16 cellular contexts compared by ENCODE assay signal in the genomic region with DNA sequence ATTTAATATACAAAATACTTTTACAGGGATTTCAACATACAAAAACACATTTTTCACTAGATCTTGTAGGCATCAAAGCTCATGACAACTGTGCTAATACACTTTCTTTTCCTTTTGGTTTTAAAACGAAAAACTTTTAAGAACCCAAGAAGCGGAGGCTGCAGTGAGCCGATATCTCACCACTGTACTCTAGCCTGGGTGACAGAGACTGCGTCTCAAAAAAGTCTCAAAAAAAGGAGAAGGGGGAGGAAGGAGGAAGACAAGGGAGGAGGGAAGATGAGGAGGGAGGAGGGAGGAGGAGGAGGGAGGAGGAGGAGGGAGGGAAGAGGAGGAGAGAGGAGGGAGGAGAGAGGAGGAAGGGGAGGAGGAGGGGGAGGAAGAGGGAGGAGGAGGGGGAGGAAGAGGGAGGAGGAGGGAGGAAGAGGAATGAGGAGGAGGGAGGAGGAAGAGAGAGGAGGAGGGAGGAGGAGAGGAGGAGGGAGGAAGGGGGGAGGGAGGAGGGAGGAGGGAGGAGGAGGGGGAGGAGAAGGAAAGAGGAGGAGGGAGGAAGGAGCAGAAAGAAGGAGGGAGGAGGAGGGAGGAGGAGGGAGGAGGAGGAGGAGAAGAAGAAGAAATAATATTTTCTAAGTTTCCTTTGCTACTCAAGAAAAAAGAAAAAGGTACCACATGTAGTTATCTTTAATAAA. TPM values are rescaled to one million over a fixed set of nuclear protein-coding genes. Genes with fewer than 3 reads are reported as not detected.
DNase-seq lines count a peak whose midpoint lies in the region; ATAC-seq, FAIRE-seq and TF ChIP-seq lines count a peak whose summit lies in the region.
"Had no signal": no experiment of that assay in that cellular context is flagged by ENCODE, and none has a peak within 500 bp of the region (broad histone marks: within the 10 kb centered on the region; RNA-seq: fewer than 3 reads in every experiment).

No MANE protein-coding gene starts in this region.

- no peak overlapping the region for H3K4me2 ChIP-seq in HepG2 (ENCODE audit: low read depth, low read length)
- H3K4me2 ChIP-seq in mesenchymal stem cell (ENCODE audit: low read length, poor library complexity, severe bottlenecking) = no peak overlapping the region

- in situ Hi-C loops in HepG2 (cut with HindIII; ENCODE audit: extremely low pct_ligation_motif_present, low pct_unique_long_range_greater_than_20kb) = no loop called here

- H2BK15ac ChIP-seq in mesenchymal stem cell (ENCODE audit: low read depth, poor library complexity, severe bottlenecking) = no peak overlapping the region

- H2BK12ac ChIP-seq in mesenchymal stem cell (ENCODE audit: low read length in 2 of 2) = no peak overlapping the region

- no peaks in the 10 kb centered on the region for H3K27me3 ChIP-seq in HepG2 (ENCODE audit: control insufficient read depth in 1 of 2, insufficient read depth in 2 of 2, low read length in 2 of 2)
- H3K27me3 ChIP-seq in right lobe of liver = no peaks in the 10 kb centered on the region
- H3K27me3 ChIP-seq in adipocyte (replicated peaks; ENCODE audit: control insufficient read depth, insufficient read depth, low read length) = no peaks in the 10 kb centered on the region
- no peaks in the 10 kb centered on the region for H3K27me3 ChIP-seq in mesenchymal stem cell (ENCODE audit: control insufficient read depth in 1 of 2, insufficient read depth in 1 of 2, low read length in 2 of 2)
- H3K27me3 ChIP-seq in BE2C = no peaks in the 10 kb centered on the region

- no peak overlapping the region for H2BK5ac ChIP-seq in mesenchymal stem cell (ENCODE audit: low read depth, low read length, poor library complexity, severe bottlenecking)

- no TSS peak for BruUV-seq in HepG2 (replicated peaks; lab: Mats Ljungman, UMichigan)

- H2BK120ac ChIP-seq in mesenchymal stem cell (ENCODE audit: low read depth, low read length) = no peak overlapping the region

- no peak overlapping the region for H3K18ac ChIP-seq in mesenchymal stem cell (ENCODE audit: low read depth in 1 of 2, low read length in 2 of 2)

- FAIRE-seq in HepG2 (lab: Jason Lieb, UNC) = no peak
- FAIRE-seq: kidney had no signal

- H3K36me3 ChIP-seq in HepG2 (replicated peaks in 1 of 2; ENCODE audit: control insufficient read depth in 1 of 2, insufficient read depth in 2 of 2, low read length in 2 of 2) = peaks cover 0 to 2% of the 10 kb centered on the region in 2 experiments; a peak in 3 of 5 replicates
- no peaks in the 10 kb centered on the region for H3K36me3 ChIP-seq in right lobe of liver
- no peaks in the 10 kb centered on the region for H3K36me3 ChIP-seq in adipocyte (ENCODE audit: control insufficient read depth, insufficient read depth, low read length, severe bottlenecking)
- no peaks in the 10 kb centered on the region for H3K36me3 ChIP-seq in mesenchymal stem cell (ENCODE audit: control insufficient read depth in 1 of 2, insufficient read depth in 2 of 2, low read depth in 1 of 2, low read length in 2 of 2)
- H3K36me3 ChIP-seq in BE2C = no peaks in the 10 kb centered on the region

- no peak overlapping the region for H3K23ac ChIP-seq in mesenchymal stem cell (ENCODE audit: low read length in 2 of 2)

- no peak overlapping the region for H2AFZ ChIP-seq in HepG2 (ENCODE audit: low read length)
- no peak overlapping the region for H2AFZ ChIP-seq in mesenchymal stem cell (ENCODE audit: low read depth, low read length)

- intact Hi-C loops in HepG2 (cut with micrococcal nuclease; ENCODE audit: unreplicated experiment) (no loop called here), right lobe of liver (cut with DNase I) (no loop called here)

- no peak overlapping the region for H4K91ac ChIP-seq in mesenchymal stem cell (ENCODE audit: low read length)

- H3K9me3 ChIP-seq in HepG2 (ENCODE audit: low read length) (no peaks in the 10 kb centered on the region), right lobe of liver (no peaks in the 10 kb centered on the region), adipocyte (ENCODE audit: control insufficient read depth, low read length) (no peaks in the 10 kb centered on the region), mesenchymal stem cell (ENCODE audit: control insufficient read depth, low read length) (no peaks in the 10 kb centered on the region), BE2C (no peaks in the 10 kb centered on the region)

- H2AK5ac ChIP-seq in mesenchymal stem cell (ENCODE audit: low read length, severe bottlenecking) = no peak overlapping the region

- no peak for TF ChIP-seq CTCF in HepG2 (CRISPR knock-in tag; IDR thresholded peaks at IDR 0.05)
- TF ChIP-seq CTCF in right lobe of liver (IDR thresholded peaks at IDR 0.05) = no peak
- no peak for TF ChIP-seq CTCF in BE2C (IDR thresholded peaks at IDR 0.05; ENCODE audit: low read depth, low read length)

- H4K8ac ChIP-seq in mesenchymal stem cell (ENCODE audit: low read length) = no peak overlapping the region

- no peak overlapping the region for H3K4me3 ChIP-seq in HepG2 (replicated peaks in 1 of 3; ENCODE audit: insufficient read depth in 1 of 3, low read depth in 2 of 3, low read length in 3 of 3)
- H3K4me3 ChIP-seq in right lobe of liver = no peak overlapping the region
- peak overlapping the region; percentile 67 for H3K4me3 ChIP-seq in adipocyte (ENCODE audit: low read length)
- H3K4me3 ChIP-seq in mesenchymal stem cell (ENCODE audit: insufficient read depth in 1 of 2, low read depth in 1 of 2, low read length in 2 of 2) = peak overlapping the region in 1 of 2 experiments; percentile 47
- H3K4me3 ChIP-seq in BE2C (ENCODE audit: low read depth, low read length) = no peak overlapping the region

- CTCF ChIA-PET in HepG2 (lab: Yijun Ruan, JAX; ENCODE audit: low intra/inter-chr PET ratio, low total read pairs) = no interaction called here

- no peak overlapping the region for H3K14ac ChIP-seq in mesenchymal stem cell (ENCODE audit: low read length in 2 of 2)

- peaks cover 93% of the 10 kb centered on the region for H4K20me1 ChIP-seq in HepG2 (ENCODE audit: insufficient read depth, low read length)

- DNase-seq in HepG2 (ENCODE audit: low spot score) (no peak), right lobe of liver (no peak), adipocyte (ENCODE audit: low read depth) (no peak), mesenchymal stem cell (no peak), BE2C (no peak), AG20443 (ENCODE audit: low spot score) (no peak)
- DNase-seq: activated naive CD4-positive, alpha-beta T cell treated with anti-CD3 and anti-CD28 coated beads for 36 hours; effector CD8-positive, alpha-beta T cell; glutamatergic neuron; kidney; NCI-H1417 treated with DMSO at 0.1 percent for 48 hours; NCI-H446; stimulated activated CD4-positive, alpha-beta T cell treated with anti-CD3 and anti-CD28 coated beads, Interleukin-1b, Interleukin-23, amount 100 ng/mL, for 48 hours had no signal

- H3K4ac ChIP-seq in mesenchymal stem cell (ENCODE audit: low read depth in 1 of 2, low read length in 2 of 2) = no peak overlapping the region

- peaks cover 85% of the 10 kb centered on the region for H3K4me1 ChIP-seq in HepG2 (ENCODE audit: insufficient read depth, low read length)
- peaks cover 0 to 34% (median 9%) of the 10 kb centered on the region in 4 donors for H3K4me1 ChIP-seq in right lobe of liver
- peaks cover 38% of the 10 kb centered on the region for H3K4me1 ChIP-seq in adipocyte (ENCODE audit: control insufficient read depth, insufficient read depth, low read length)
- H3K4me1 ChIP-seq in mesenchymal stem cell (ENCODE audit: control insufficient read depth, insufficient read depth, low read depth, low read length) = no peaks in the 10 kb centered on the region
- H3K4me1 ChIP-seq in BE2C = 0 out of 2 replicates have a peak, but pooled peaks cover 3% of the 10 kb centered on the region

- TF ChIP-seq POLR2A in HepG2 (IDR thresholded peaks at IDR 0.05; ENCODE audit: insufficient read depth in 1 of 2, low read depth in 2 of 2, low read length in 2 of 2) (no peak), right lobe of liver (IDR thresholded peaks at IDR 0.05) (no peak)

- POLR2A ChIA-PET in HepG2 (lab: Yijun Ruan, JAX) = interaction anchor here (1.2 kb wide), 1 partner anchor 14 kb away, joined by 4 read pairs; a partner anchor contains a TSS

- H3K27ac ChIP-seq in HepG2 (ENCODE audit: extremely low read length, insufficient read depth, low read length) (no peak overlapping the region), right lobe of liver (no peak overlapping the region), mesenchymal stem cell (ENCODE audit: low read length, poor library complexity, severe bottlenecking) (no peak overlapping the region)
- H3K27ac ChIP-seq: VCaP had no signal

- peaks cover 5% of the 10 kb centered on the region for H3K79me1 ChIP-seq in mesenchymal stem cell (replicated peaks; ENCODE audit: low read length, poor library complexity, severe bottlenecking)

- peaks cover 94% of the 10 kb centered on the region for H3K79me2 ChIP-seq in HepG2 (ENCODE audit: insufficient read depth, low read length)

- TF ChIP-seq EP300 in HepG2 (IDR thresholded peaks at IDR 0.05; ENCODE audit: low read depth in 2 of 2, low read length in 2 of 2) (no peak), HepG2 (CRISPR knock-in tag; IDR thresholded peaks at IDR 0.05; ENCODE audit: borderline replicate concordance) (no peak)

- ATAC-seq in HepG2 (no peak), right lobe of liver (no peak), GM21526 (IDR thresholded peaks at IDR 0.05; ENCODE audit: low FRiP score, unreplicated experiment) (no peak), HG02870 (IDR thresholded peaks at IDR 0.05; ENCODE audit: unreplicated experiment) (no peak)

- H3K9ac ChIP-seq in HepG2 (ENCODE audit: insufficient read depth, low read depth, low read length) = no peak overlapping the region
- H3K9ac ChIP-seq in adipocyte (ENCODE audit: low read length) = peak overlapping the region; percentile 76
- peak overlapping the region; percentile 78 for H3K9ac ChIP-seq in mesenchymal stem cell (ENCODE audit: low read length)

- TF ChIP-seq RAD21 in HepG2 (CRISPR knock-in tag; IDR thresholded peaks at IDR 0.05) = no peak

- 69% methylated on average over 4 of the region's 4 CpGs for WGBS in HepG2 (ENCODE audit: low lambda C conversion rate)
- 32% methylated on average over 4 of the region's 4 CpGs for WGBS in right lobe of liver (ENCODE audit: insufficient coverage, low coverage, low lambda C conversion rate, missing lambda C conversion rate)
- WGBS in mesenchymal stem cell = 88% methylated on average over 4 of the region's 4 CpGs

RNA-seq across cellular contexts. Expression of a gene that starts 13.8 kb away (rescaled TPM):
- total RNA-seq in HepG2 (2016; rRNA removed; fragmentation: Illumina TruSeq; extraction: Trizol) (119 and 174 TPM in 2 replicates), right lobe of liver (10 to 100 TPM; 11.6 to 23.9 (median 19.8) TPM)
- total RNA-seq in HepG2 (2016; cell fraction: cytosol; rRNA removed; fragmentation: Illumina TruSeq; extraction: Trizol; ENCODE audit: low read depth) = 13.0 and 13.5 TPM in 2 replicates
- 112 and 164 TPM in 2 replicates for total RNA-seq in HepG2 (2016; cell fraction: insoluble cytoplasmic fraction; rRNA removed; fragmentation: Illumina TruSeq; extraction: Trizol)
- total RNA-seq in HepG2 (2016; cell fraction: membrane; rRNA removed; fragmentation: Illumina TruSeq; extraction: Trizol) = 35.2 and 39.5 TPM in 2 replicates
- total RNA-seq in HepG2 (2016; cell fraction: nucleus; rRNA removed; fragmentation: Illumina TruSeq; extraction: Trizol) = 134 and 149 TPM in 2 replicates
- 31.9 and 38.1 TPM in 2 replicates for polyA plus RNA-seq in HepG2 (2011; rRNA removed)
- polyA plus RNA-seq in HepG2 (2011; cell fraction: cytosol; rRNA removed) = 14.6 and 24.9 TPM in 2 replicates
- polyA plus RNA-seq in HepG2 (2011; cell fraction: nucleus; rRNA removed) = 19.3 and 29.4 TPM in 2 replicates
- polyA plus RNA-seq in HepG2 (2012) = 62.4 and 98.0 TPM in 2 replicates
- 1.6 and 1.8 TPM in 2 replicates for polyA plus RNA-seq in HepG2 (2016; cell fraction: cytosol; fragmentation: Illumina TruSeq; extraction: Trizol; ENCODE audit: low read depth)
- 87.7 and 90.4 TPM in 2 replicates for polyA plus RNA-seq in HepG2 (2016; cell fraction: insoluble cytoplasmic fraction; fragmentation: Illumina TruSeq; extraction: Trizol; ENCODE audit: low read depth)
- 6.9 and 8.4 TPM in 2 replicates for polyA plus RNA-seq in HepG2 (2016; cell fraction: membrane; fragmentation: Illumina TruSeq; extraction: Trizol; ENCODE audit: low read depth)
- polyA plus RNA-seq in HepG2 (2016; cell fraction: nucleus; fragmentation: Illumina TruSeq; extraction: Trizol; ENCODE audit: insufficient read depth, low read depth) = 77.5 and 87.9 TPM in 2 replicates
- 17.3 and 25.8 TPM in 2 replicates for polyA minus RNA-seq in HepG2 (2011; rRNA and poly(A)+ RNA removed; ENCODE audit: low replicate concordance)
- polyA minus RNA-seq in HepG2 (2011; cell fraction: cytosol; rRNA and poly(A)+ RNA removed) = 82.6 and 95.3 TPM in 2 replicates
- polyA minus RNA-seq in HepG2 (2011; cell fraction: nucleus; rRNA and poly(A)+ RNA removed) = 275 and 284 TPM in 2 replicates
- 27.3 TPM for polyA plus RNA-seq in mesenchymal stem cell (2013, experiment 1 of 2)
- polyA plus RNA-seq in mesenchymal stem cell (2013, experiment 2 of 2) = 25.6 TPM
- polyA plus RNA-seq in BE2C (2012; ENCODE audit: insufficient read depth, insufficient read length, low read depth) = 4.9 TPM
